In genomic region chr9:28487561-28487960, GRCh38 we compare ENCODE assay signal across 2 cellular contexts.
TF ChIP-seq lines count a peak whose summit lies in the region.

No MANE protein-coding gene starts in this region.

TF ChIP-seq in HepG2, 621 proteins besides CTCF, POLR2A, EP300 and RAD21:
- TF ChIP-seq JARID2 (CRISPR knock-in tag; IDR thresholded peaks at IDR 0.05; ENCODE audit: insufficient replicate concordance): no peak
- no peak for TF ChIP-seq ZNF546 (CRISPR knock-in tag; conservative IDR thresholded peaks at IDR 0.05)
- no peak for TF ChIP-seq TAF15 (IDR thresholded peaks at IDR 0.05; ENCODE audit: low read depth, low read length, poor library complexity, severe bottlenecking)
- no peak for TF ChIP-seq PAWR (CRISPR knock-in tag; IDR thresholded peaks at IDR 0.05; ENCODE audit: borderline replicate concordance)
- TF ChIP-seq ZNF30 (CRISPR knock-in tag; IDR thresholded peaks at IDR 0.05): no peak
- TF ChIP-seq MYPOP (CRISPR knock-in tag; IDR thresholded peaks at IDR 0.05): no peak
- no peak for TF ChIP-seq IRF9 (CRISPR knock-in tag; IDR thresholded peaks at IDR 0.05; ENCODE audit: borderline replicate concordance)
- peak; percentile 78 to 89 for TF ChIP-seq MAFK (conservative IDR thresholded peaks at IDR 0.05 in 1 of 2, IDR thresholded peaks at IDR 0.05 in 1 of 2; ENCODE audit: low read length in 2 of 2)
- no peak for TF ChIP-seq ZNF318 (CRISPR knock-in tag; IDR thresholded peaks at IDR 0.05)
- TF ChIP-seq THRA (CRISPR knock-in tag; IDR thresholded peaks at IDR 0.05; ENCODE audit: borderline replicate concordance): no peak
- no peak for TF ChIP-seq PCBP2 (optimal IDR thresholded peaks at IDR 0.05; ENCODE audit: low read depth, low read length, poor library complexity, severe bottlenecking)
- no peak for TF ChIP-seq ZNF350 (CRISPR knock-in tag; IDR thresholded peaks at IDR 0.05; ENCODE audit: borderline replicate concordance, low read depth)
- TF ChIP-seq SPEN (CRISPR knock-in tag; IDR thresholded peaks at IDR 0.05; ENCODE audit: low read depth): no peak
- TF ChIP-seq MAFF (IDR thresholded peaks at IDR 0.05; ENCODE audit: low read depth, low read length): peak; percentile 87
TF ChIP-seq in HepG2: peak in this region for 2.

TF ChIP-seq in IMR-90, 13 proteins besides CTCF, POLR2A, EP300 and RAD21:
- TF ChIP-seq SMC3 (IDR thresholded peaks at IDR 0.05; ENCODE audit: low read depth, low read length): no peak
- TF ChIP-seq USF2 (IDR thresholded peaks at IDR 0.05; ENCODE audit: low read depth, low read length): no peak
- TF ChIP-seq MAFK (IDR thresholded peaks at IDR 0.05; ENCODE audit: low read depth, low read length): peak; percentile 86
